Comparison of ENCODE assay signal across 23 cellular contexts in the genomic region with DNA sequence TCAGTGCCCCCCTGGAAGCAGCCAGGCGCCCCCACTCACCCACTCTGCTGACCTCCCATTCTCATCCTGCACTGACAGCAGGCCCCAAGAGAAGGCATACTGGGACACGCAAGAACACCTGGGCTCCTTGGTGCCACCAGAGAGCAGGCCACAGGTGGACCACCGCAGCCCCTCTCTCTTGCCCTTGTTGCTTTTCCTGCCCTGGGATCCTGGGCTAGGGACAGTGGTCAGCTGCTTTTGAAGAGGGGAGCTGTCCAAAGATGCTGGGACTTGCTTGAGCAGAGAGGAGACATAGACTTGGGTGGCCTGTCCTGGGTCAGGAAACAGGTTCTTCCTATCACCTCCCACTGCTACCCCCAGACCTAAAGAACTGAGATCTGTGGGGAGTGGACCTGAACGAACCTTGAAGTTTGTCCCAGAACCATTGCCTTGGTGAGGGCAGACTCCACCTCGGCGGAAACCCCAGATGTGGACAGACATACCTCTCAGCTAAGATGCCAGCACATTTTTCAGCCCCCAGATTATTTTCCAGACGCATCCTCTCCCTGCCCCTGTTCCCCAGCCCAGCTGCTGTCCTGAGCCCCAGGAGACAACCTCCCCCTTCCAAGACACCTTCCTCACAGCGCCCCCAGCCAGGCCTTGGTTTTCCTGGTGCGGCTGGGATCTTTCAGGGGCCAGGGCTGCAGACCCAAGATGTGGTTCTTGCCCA. TPM values are rescaled to one million over a fixed set of nuclear protein-coding genes. Genes with fewer than 3 reads are reported as not detected.
DNase-seq lines count a peak whose midpoint lies in the region; ATAC-seq, FAIRE-seq and TF ChIP-seq lines count a peak whose summit lies in the region.
"Had no signal": no experiment of that assay in that cellular context is flagged by ENCODE, and none has a peak within 500 bp of the region (broad histone marks: within the 10 kb centered on the region; RNA-seq: fewer than 3 reads in every experiment).

No MANE protein-coding gene starts in this region.

- intact Hi-C loops in testis (cut with DNase I; ENCODE audit: low total_unique reads) (no loop called here), kidney (cut with DNase I) (no loop called here)

- ATAC-seq in stimulated activated naive CD8-positive, alpha-beta T cell treated with anti-CD3 and anti-CD28 coated beads, Interleukin-15, Interleukin-2, amounts not matched to agents 100 U/mL and 50 U/mL, for 24 hours = no peak
- ATAC-seq in HG02970 (IDR thresholded peaks at IDR 0.05; ENCODE audit: low FRiP score, unreplicated experiment) = no peak

- WGBS in testis, 2 donors = 72 to 87% methylated on average over 6 to 9 of the region's 9 CpGs

- H3K9me3 Mint-ChIP-seq in stimulated activated naive CD8-positive, alpha-beta T cell treated with anti-CD3 and anti-CD28 coated beads, Interleukin-15, Interleukin-2, amounts not matched to agents 100 ng/mL and 50 ng/mL, for 24 hours = no peaks in the 10 kb centered on the region
- H3K9me3 Mint-ChIP-seq in brain = no peaks in the 10 kb centered on the region
- no peaks in the 10 kb centered on the region for H3K9me3 Mint-ChIP-seq in mesothelial cell of epicardium
- H3K9me3 Mint-ChIP-seq: activated B cell treated with CpG ODN at 0.5 μM for 24 hours had no signal

- H3K4me3 ChIP-seq in testis = no peak overlapping the region
- H3K4me3 ChIP-seq in kidney (ENCODE audit: low read length in 2 of 2) = no peak overlapping the region
- H3K4me3 ChIP-seq: smooth muscle cell had no signal

- H3K36me3 ChIP-seq in testis (ENCODE audit: low read depth, missing control alignments) (no peaks in the 10 kb centered on the region), kidney (ENCODE audit: control insufficient read depth in 1 of 2, insufficient read depth in 2 of 2, low read length in 2 of 2) (no peaks in the 10 kb centered on the region)
- H3K36me3 ChIP-seq: ascending aorta, lower lobe of right lung had no signal

- FAIRE-seq in kidney (lab: Jason Lieb, UNC) = no peak

- no peak overlapping the region for H3K27ac ChIP-seq in testis
- no peak overlapping the region for H3K27ac ChIP-seq in kidney (ENCODE audit: low read depth in 2 of 2, low read length in 2 of 2)
- H3K27ac ChIP-seq: ascending aorta, dorsolateral prefrontal cortex, hepatocyte, lower lobe of right lung had no signal

- peaks cover 37% of the 10 kb centered on the region for H3K27me3 Mint-ChIP-seq in stimulated activated naive CD8-positive, alpha-beta T cell treated with anti-CD3 and anti-CD28 coated beads, Interleukin-15, Interleukin-2, amounts not matched to agents 100 ng/mL and 50 ng/mL, for 24 hours
- H3K27me3 Mint-ChIP-seq in brain (peaks cover 76% of the 10 kb centered on the region), mesothelial cell of epicardium (ENCODE audit: low read depth) (peaks cover 93% of the 10 kb centered on the region)

- no peaks in the 10 kb centered on the region for H3K36me3 Mint-ChIP-seq in stimulated activated naive CD8-positive, alpha-beta T cell treated with anti-CD3 and anti-CD28 coated beads, Interleukin-15, Interleukin-2, amounts not matched to agents 100 ng/mL and 50 ng/mL, for 24 hours (ENCODE audit: low read depth)
- no peaks in the 10 kb centered on the region for H3K36me3 Mint-ChIP-seq in brain
- no peaks in the 10 kb centered on the region for H3K36me3 Mint-ChIP-seq in mesothelial cell of epicardium

- H3K9me3 ChIP-seq in testis = no peaks in the 10 kb centered on the region
- H3K9me3 ChIP-seq in kidney (ENCODE audit: control insufficient read depth in 1 of 2, low read length in 2 of 2) = no peaks in the 10 kb centered on the region
- H3K9me3 ChIP-seq: ascending aorta, lower lobe of right lung, SK-N-SH had no signal

- no peak for TF ChIP-seq CTCF in brain (conservative IDR thresholded peaks at IDR 0.05)
- no peak for TF ChIP-seq CTCF in mesothelial cell of epicardium (IDR thresholded peaks at IDR 0.05; ENCODE audit: unreplicated experiment)
- TF ChIP-seq CTCF in testis (IDR thresholded peaks at IDR 0.05) = no peak
- TF ChIP-seq CTCF in kidney (IDR thresholded peaks at IDR 0.05; ENCODE audit: borderline replicate concordance, extremely low read depth, insufficient read depth) = no peak

- peak overlapping the region; percentile 81 for H3K4me3 Mint-ChIP-seq in stimulated activated naive CD8-positive, alpha-beta T cell treated with anti-CD3 and anti-CD28 coated beads, Interleukin-15, Interleukin-2, amounts not matched to agents 100 ng/mL and 50 ng/mL, for 24 hours
- peak overlapping the region in 3 of 5 experiments; percentile 48 to 72 (median 52) for H3K4me3 Mint-ChIP-seq in brain
- H3K4me3 Mint-ChIP-seq in mesothelial cell of epicardium = peak overlapping the region; percentile 43

- peak overlapping the region; percentile 58 for H3K27ac Mint-ChIP-seq in stimulated activated naive CD8-positive, alpha-beta T cell treated with anti-CD3 and anti-CD28 coated beads, Interleukin-15, Interleukin-2, amounts not matched to agents 100 ng/mL and 50 ng/mL, for 24 hours
- H3K27ac Mint-ChIP-seq in brain = no peak overlapping the region
- no peak overlapping the region for H3K27ac Mint-ChIP-seq in mesothelial cell of epicardium
- H3K27ac Mint-ChIP-seq: activated B cell treated with CpG ODN at 0.5 μM for 24 hours had no signal

- H3K4me1 ChIP-seq in testis (no peaks in the 10 kb centered on the region), kidney (ENCODE audit: control insufficient read depth in 1 of 2, insufficient read depth in 1 of 2, low read depth in 1 of 2, low read length in 2 of 2) (no peaks in the 10 kb centered on the region)
- H3K4me1 ChIP-seq: ascending aorta had no signal

- no peak overlapping the region for H3K9ac ChIP-seq in kidney (ENCODE audit: low read length in 2 of 2)
- H3K9ac ChIP-seq: SK-N-SH had no signal

- H3K27me3 ChIP-seq in testis = no peaks in the 10 kb centered on the region

- no peak for TF ChIP-seq POLR2A in testis (IDR thresholded peaks at IDR 0.05)

- peaks cover 41% of the 10 kb centered on the region for H3K4me1 Mint-ChIP-seq in stimulated activated naive CD8-positive, alpha-beta T cell treated with anti-CD3 and anti-CD28 coated beads, Interleukin-15, Interleukin-2, amounts not matched to agents 100 ng/mL and 50 ng/mL, for 24 hours (ENCODE audit: low read depth)
- H3K4me1 Mint-ChIP-seq in brain (peaks cover 5% of the 10 kb centered on the region), mesothelial cell of epicardium (peaks cover 2% of the 10 kb centered on the region)

- DNase-seq in stimulated activated naive CD8-positive, alpha-beta T cell treated with anti-CD3 and anti-CD28 coated beads, Interleukin-15, Interleukin-2, amounts not matched to agents 100 U/mL and 50 U/mL, for 24 hours = no peak
- peak in 1 of 2 experiments; percentile 34 for DNase-seq in mesothelial cell of epicardium (ENCODE audit: low spot score in 2 of 2, unreplicated experiment in 2 of 2)
- DNase-seq in testis = no peak
- DNase-seq in kidney = no peak
- no peak for DNase-seq in cerebellar nuclear complex (lab: John Stamatoyannopoulos, UW)
- DNase-seq: activated B cell treated with CpG ODN at 0.5 μM for 24 hours; activated CD8-positive, alpha-beta memory T cell treated with anti-CD3 and anti-CD28 coated beads, Interleukin-2, amount 50 U/mL, for 48 hours; DMS153; GOT3; KG1; lower lobe of right lung; NCI-H1436 treated with DMSO at 0.1 percent for 48 hours; NCI-H510A; occipital lobe had no signal

RNA-seq across cellular contexts. Expression of a gene that starts 1.1 kb away (rescaled TPM):
- polyA plus RNA-seq in brain (ENCODE audit: insufficient read depth, low read depth, low replicate concordance) (12.7 TPM), testis (ENCODE audit: insufficient read depth, low read depth, low replicate concordance) (0.09 TPM), kidney (ENCODE audit: insufficient read depth, low read depth, low replicate concordance) (0.13 TPM)
- total RNA-seq in mesothelial cell of epicardium (not detected in 3 replicates), testis (under 1 TPM; 0.31 to 0.55 TPM), kidney (0.22 TPM)
- total RNA-seq: activated B cell treated with CpG ODN at 0.5 μM for 24 hours, ascending aorta, fibroblast of lung, occipital lobe, smooth muscle cell had no signal
- polyA plus RNA-seq: fibroblast of lung, hepatocyte, SK-N-SH, smooth muscle cell had no signal
